In the genomic region with DNA sequence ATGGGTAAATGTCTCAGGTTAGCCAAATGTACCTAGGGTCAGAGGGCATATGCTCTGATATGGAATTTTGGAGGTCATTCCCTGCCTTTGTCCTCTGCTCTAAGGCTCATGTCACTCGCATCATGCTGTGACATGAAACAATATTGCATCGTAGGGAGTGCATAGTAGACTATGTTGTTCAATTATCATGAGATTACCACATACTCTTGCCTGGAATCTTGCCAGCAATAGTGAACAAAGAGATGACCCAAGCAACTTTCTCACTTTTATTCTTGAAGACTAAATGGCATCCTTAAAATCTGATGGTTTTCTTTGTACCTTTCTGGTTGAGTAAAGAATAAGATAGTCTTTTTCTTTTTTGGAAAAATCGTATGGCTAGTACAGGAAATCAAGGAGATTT, we compare ENCODE assay signal across 20 cellular contexts. TPM values are rescaled to one million over a fixed set of nuclear protein-coding genes. Genes with fewer than 3 reads are reported as not detected.
DNase-seq lines count a peak whose midpoint lies in the region; ATAC-seq and TF ChIP-seq lines count a peak whose summit lies in the region.
"Had no signal": no experiment of that assay in that cellular context is flagged by ENCODE, and none has a peak within 500 bp of the region (broad histone marks: within the 10 kb centered on the region; RNA-seq: fewer than 3 reads in every experiment).

No MANE protein-coding gene starts in this region.

- H2AK5ac ChIP-seq in H9 (ENCODE audit: insufficient read length, low read length) (no peak overlapping the region), neuronal stem cell (ENCODE audit: low read depth, low read length) (no peak overlapping the region)

- no peak overlapping the region for H3K4me3 Mint-ChIP-seq in H9
- H3K4me3 Mint-ChIP-seq in endodermal cell: no peak overlapping the region
- H3K4me3 Mint-ChIP-seq: CD8-positive, alpha-beta T cell; effector memory CD8-positive, alpha-beta T cell had no signal

- no CpG with 5 or more reads among the region's 3 CpGs for WGBS in H9 (ENCODE audit: extremely low coverage, insufficient read length, low lambda C conversion rate)
- WGBS in endodermal cell (ENCODE audit: insufficient coverage in 1 of 2, insufficient read length in 1 of 2), 2 experiments: 60 to 85% methylated on average over 1 to 3 of the region's 3 CpGs
- no CpG with 5 or more reads among the region's 3 CpGs for WGBS in neuronal stem cell (ENCODE audit: extremely low coverage in 2 of 2, insufficient read length in 2 of 2, insufficient replicate concordance in 1 of 2), 2 donors

- H3K4me1 ChIP-seq in H9 (ENCODE audit: insufficient read depth, low read length) (peaks cover 40% of the 10 kb centered on the region), endodermal cell (ENCODE audit: control insufficient read depth, insufficient read depth, low read length) (peaks cover 25% of the 10 kb centered on the region), neuronal stem cell (ENCODE audit: control insufficient read depth in 2 of 2, insufficient read depth in 1 of 2, low read depth in 1 of 2, low read length in 2 of 2) (peaks cover 22 to 24% of the 10 kb centered on the region in 2 donors)

- H3K27ac ChIP-seq in H9 (ENCODE audit: insufficient read length, low read depth, low read length) (no peak overlapping the region), endodermal cell (ENCODE audit: low read depth, low read length) (peak overlapping the region; percentile 74), neuronal stem cell (replicated peaks; ENCODE audit: low read length) (peak overlapping the region; percentile 31)
- H3K27ac ChIP-seq: neutrophil, right atrium auricular region, upper lobe of right lung had no signal

- H3K18ac ChIP-seq in H9 (ENCODE audit: insufficient read length, low read depth, low read length) (no peak overlapping the region), neuronal stem cell (ENCODE audit: low read length) (no peak overlapping the region)

- H2BK5ac ChIP-seq in H9 (ENCODE audit: insufficient read length, low read length): no peak overlapping the region
- H2BK5ac ChIP-seq in neuronal stem cell (ENCODE audit: low read length): no peak overlapping the region

- no peak overlapping the region for H3K56ac ChIP-seq in H9 (ENCODE audit: insufficient read length, low read depth, low read length)

- no peak overlapping the region for H3T11ph ChIP-seq in H9 (ENCODE audit: low read length)

- H3K27ac Mint-ChIP-seq in H9 (peak overlapping the region; percentile 31 to 98 (median 83); a peak in 6 of 7 replicates), endodermal cell (peak overlapping the region; percentile 29)
- H3K27ac Mint-ChIP-seq: CD8-positive, alpha-beta T cell; effector memory CD8-positive, alpha-beta T cell had no signal

- TF ChIP-seq CTCF in H9 (conservative IDR thresholded peaks at IDR 0.05) (no peak), endodermal cell (conservative IDR thresholded peaks at IDR 0.05) (no peak)

- H3K4ac ChIP-seq in H9 (ENCODE audit: low read depth, low read length) (no peak overlapping the region), neuronal stem cell (ENCODE audit: low read length) (no peak overlapping the region)

- no peaks in the 10 kb centered on the region for H3K23me2 ChIP-seq in H9 (ENCODE audit: insufficient read length, low read depth, low read length, poor library complexity, severe bottlenecking)

- no peak overlapping the region for H2AFZ ChIP-seq in H9 (ENCODE audit: low read length)
- no peak overlapping the region for H2AFZ ChIP-seq in neuronal stem cell (ENCODE audit: low read length)

- ATAC-seq in HG03045 (IDR thresholded peaks at IDR 0.05; ENCODE audit: unreplicated experiment) (no peak), HG03039 (IDR thresholded peaks at IDR 0.05; ENCODE audit: unreplicated experiment) (no peak)
- ATAC-seq: CD8-positive, alpha-beta T cell; effector memory CD8-positive, alpha-beta T cell; SK-N-SH treated with all-trans-retinoic acid at 6 μM for 48 hours; upper lobe of right lung had no signal

- no peak overlapping the region for H2BK15ac ChIP-seq in H9 (ENCODE audit: low read depth, low read length)
- H2BK15ac ChIP-seq in neuronal stem cell (ENCODE audit: low read length): no peak overlapping the region

- H3K27me3 Mint-ChIP-seq in H9 (ENCODE audit: low read depth) (no peaks in the 10 kb centered on the region), endodermal cell (ENCODE audit: insufficient read depth) (no peaks in the 10 kb centered on the region)
- H3K27me3 Mint-ChIP-seq: effector memory CD8-positive, alpha-beta T cell had no signal

- H4K5ac ChIP-seq in H9 (ENCODE audit: insufficient read length, low read depth, low read length): no peak overlapping the region

- H3K9me3 Mint-ChIP-seq in H9 (no peaks in the 10 kb centered on the region), endodermal cell (no peaks in the 10 kb centered on the region)
- H3K9me3 Mint-ChIP-seq: CD8-positive, alpha-beta T cell; effector memory CD8-positive, alpha-beta T cell had no signal

- no peaks in the 10 kb centered on the region for H4K20me1 ChIP-seq in H9 (ENCODE audit: control insufficient read depth, insufficient read depth, insufficient read length)

- no peaks in the 10 kb centered on the region for H3K36me3 ChIP-seq in endodermal cell (ENCODE audit: control insufficient read depth, insufficient read depth, low read length)
- peaks cover under 1 to 82% of the 10 kb centered on the region in 2 donors for H3K36me3 ChIP-seq in neuronal stem cell (replicated peaks in 1 of 2; ENCODE audit: control insufficient read depth in 2 of 2, insufficient read depth in 2 of 2, low read length in 2 of 2)
- H3K36me3 ChIP-seq: neutrophil, right atrium auricular region, upper lobe of right lung had no signal

- H4K91ac ChIP-seq in H9 (ENCODE audit: insufficient read length, low read depth, low read length): no peak overlapping the region
- no peak overlapping the region for H4K91ac ChIP-seq in neuronal stem cell (ENCODE audit: low read depth, low read length, poor library complexity)

- peaks cover 56% of the 10 kb centered on the region; the same call in 1 of the 2 replicates for H3K79me2 ChIP-seq in H9 (ENCODE audit: insufficient read depth, low read length)

- DNase-seq in H9: no peak
- peak; percentile 46 for DNase-seq in OCI-M1 (lab: John Stamatoyannopoulos, UW)
- DNase-seq in endodermal cell: no peak
- DNase-seq in neuronal stem cell (ENCODE audit: low spot score): no peak
- DNase-seq in NCI-H524 (lab: John Stamatoyannopoulos, UW): no peak
- DNase-seq: activated CD4-positive, alpha-beta T cell treated with anti-CD3 and anti-CD28 coated beads for 1 hour; CD8-positive, alpha-beta T cell; central memory CD4-positive, alpha-beta T cell; effector memory CD8-positive, alpha-beta T cell; GOT3; NCI-H187; NCI-H510A treated with DMSO at 0.1 percent for 48 hours; stimulated activated naive CD4-positive, alpha-beta T cell; T1000; upper lobe of right lung had no signal

- H2BK12ac ChIP-seq in H9 (ENCODE audit: insufficient read length, low read depth, low read length) (no peak overlapping the region), neuronal stem cell (ENCODE audit: low read length) (no peak overlapping the region)

- H3K9ac ChIP-seq in H9 (ENCODE audit: extremely low read depth, insufficient read length, low read length): no peak overlapping the region
- H3K9ac ChIP-seq in endodermal cell (ENCODE audit: extremely low read depth, low read length, poor library complexity, severe bottlenecking): no peak overlapping the region
- H3K9ac ChIP-seq in neuronal stem cell (ENCODE audit: low read depth, low read length, poor library complexity): no peak overlapping the region

- H3K9me3 ChIP-seq in H9 (ENCODE audit: control insufficient read depth, low read depth, low read length) (no peaks in the 10 kb centered on the region), endodermal cell (ENCODE audit: control insufficient read depth, low read length) (no peaks in the 10 kb centered on the region), neuronal stem cell (replicated peaks in 1 of 2; ENCODE audit: control insufficient read depth in 2 of 2, insufficient read depth in 1 of 2, low read depth in 1 of 2, low read length in 2 of 2) (peaks cover under 1 to 29% of the 10 kb centered on the region in 2 donors)
- H3K9me3 ChIP-seq: neutrophil, right atrium auricular region, upper lobe of right lung had no signal

- H3K14ac ChIP-seq in H9 (ENCODE audit: insufficient read depth, low read length) (no peak overlapping the region), neuronal stem cell (ENCODE audit: low read length) (no peak overlapping the region)

- H3K4me2 ChIP-seq in H9 (ENCODE audit: insufficient read depth, insufficient read length, low read length) (no peak overlapping the region), neuronal stem cell (ENCODE audit: insufficient read depth, low read length, poor library complexity, severe bottlenecking) (no peak overlapping the region)

- no peak overlapping the region for H2BK120ac ChIP-seq in H9 (ENCODE audit: low read depth, low read length, poor library complexity, severe bottlenecking)
- H2BK120ac ChIP-seq in neuronal stem cell (ENCODE audit: low read depth, low read length): no peak overlapping the region

- H3K4me3 ChIP-seq in endodermal cell (ENCODE audit: low read length) (no peak overlapping the region), neuronal stem cell (ENCODE audit: low read length in 2 of 2) (no peak overlapping the region)
- H3K4me3 ChIP-seq: right atrium auricular region, upper lobe of right lung had no signal

- no peak overlapping the region for H2BK20ac ChIP-seq in H9 (ENCODE audit: low read depth, low read length, poor library complexity, severe bottlenecking)

- H3K79me1 ChIP-seq in H9 (ENCODE audit: insufficient read depth, low read depth, low read length, poor library complexity, severe bottlenecking) (peaks cover 4% of the 10 kb centered on the region), neuronal stem cell (ENCODE audit: low read depth, low read length) (peaks cover 3% of the 10 kb centered on the region)

- H3K36me3 Mint-ChIP-seq in H9 (ENCODE audit: insufficient read depth in 1 of 3, low read depth in 3 of 3) (peaks cover 10 to 23% (median 17%) of the 10 kb centered on the region in 3 experiments; a peak in 6 of 7 replicates), endodermal cell (ENCODE audit: low read depth) (peaks cover 10% of the 10 kb centered on the region)
- H3K36me3 Mint-ChIP-seq: CD8-positive, alpha-beta T cell had no signal

- H3K4me1 Mint-ChIP-seq in H9: peaks cover 79 to 81% of the 10 kb centered on the region in 2 experiments
- peaks cover 57% of the 10 kb centered on the region for H3K4me1 Mint-ChIP-seq in endodermal cell

- no peak overlapping the region for H3K23ac ChIP-seq in H9 (ENCODE audit: insufficient read length, low read depth, low read length)
- H3K23ac ChIP-seq in neuronal stem cell (ENCODE audit: low read depth, low read length, poor library complexity): no peak overlapping the region

- no peak overlapping the region for H4K8ac ChIP-seq in H9 (replicated peaks; ENCODE audit: insufficient read length, low read depth, low read length)
- no peak overlapping the region for H4K8ac ChIP-seq in neuronal stem cell (ENCODE audit: low read depth, low read length)

- H3K27me3 ChIP-seq in H9 (ENCODE audit: insufficient read depth, low read length) (no peaks in the 10 kb centered on the region), endodermal cell (ENCODE audit: control insufficient read depth, insufficient read depth, low read length, poor library complexity, severe bottlenecking) (no peaks in the 10 kb centered on the region), neuronal stem cell (ENCODE audit: control insufficient read depth in 3 of 3, insufficient read depth in 3 of 3, low read depth in 1 of 3, low read length in 3 of 3) (no peaks in the 10 kb centered on the region)
- H3K27me3 ChIP-seq: neutrophil, right atrium auricular region, upper lobe of right lung had no signal

RNA-seq across cellular contexts. Expression of gene ZNF462, which starts 27.7 kb away (rescaled TPM):
- total RNA-seq in H9 (2021) (159 and 164 TPM in 2 replicates), endodermal cell (10 to 100 TPM; 68.2 to 88.4 TPM)
- polyA plus RNA-seq in endodermal cell (2013, experiment 1 of 2): 37.8 TPM
- 41.0 TPM for polyA plus RNA-seq in endodermal cell (2013, experiment 2 of 2)
- 23.7 TPM for polyA plus RNA-seq in neuronal stem cell (2013, experiment 1 of 2)
- 26.0 TPM for polyA plus RNA-seq in neuronal stem cell (2013, experiment 2 of 2)
- total RNA-seq: CD8-positive, alpha-beta T cell had no signal
